In the genomic region with DNA sequence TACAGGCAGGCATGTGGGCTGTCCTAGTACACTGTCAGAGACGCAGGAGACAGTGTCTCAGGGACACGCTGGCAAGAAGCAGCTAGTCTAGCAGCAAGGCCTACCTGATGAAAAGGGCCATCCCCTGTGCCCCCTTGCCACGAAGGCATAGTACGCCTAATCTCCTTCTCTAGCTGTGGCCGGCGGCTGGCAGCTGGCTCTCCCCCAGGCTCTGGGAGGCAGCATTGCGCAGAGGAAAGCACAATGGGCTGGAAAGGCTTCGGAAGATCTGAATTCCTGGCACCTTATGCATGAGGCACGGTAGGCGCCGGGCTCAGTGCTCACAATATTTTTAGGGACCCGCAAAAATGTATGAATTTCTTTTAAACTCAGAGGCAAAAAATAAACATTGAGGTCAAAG, we compare ENCODE assay signal across 13 cellular contexts. TPM values are rescaled to one million over a fixed set of nuclear protein-coding genes. Genes with fewer than 3 reads are reported as not detected.
DNase-seq lines count a peak whose midpoint lies in the region; ATAC-seq, FAIRE-seq and TF ChIP-seq lines count a peak whose summit lies in the region.
"Had no signal": no experiment of that assay in that cellular context is flagged by ENCODE, and none has a peak within 500 bp of the region (broad histone marks: within the 10 kb centered on the region; RNA-seq: fewer than 3 reads in every experiment).

No MANE protein-coding gene starts in this region.

- peak in 52 of 56 donors; percentile 26 to 76 (median 52) for TF ChIP-seq CTCF in dorsolateral prefrontal cortex (IDR thresholded peaks at IDR 0.05 in 54 of 56, conservative IDR thresholded peaks at IDR 0.05 in 2 of 56; ENCODE audit: low read depth in 1 of 56, partially characterized antibody in 56 of 56)

- DNase-seq in Right ventricle myocardium superior (peak; percentile 60), cardiac septum (ENCODE audit: low spot score) (no peak), dorsolateral prefrontal cortex (peak; percentile 55 to 84 (median 76)), left lobe of liver (ENCODE audit: low spot score) (peak; percentile 50), foreskin melanocyte (no peak), GM12891 (ENCODE audit: insufficient read length, low spot score) (no peak), germinal center (ENCODE audit: low spot score) (no peak)
- DNase-seq in central memory CD4-positive, alpha-beta T cell: no peak
- DNase-seq: activated T-cell treated with anti-CD3 and anti-CD28 coated beads, Interleukin-2, amount 50 U/mL, for 1 hour; CD4-positive, CD25-positive, alpha-beta regulatory T cell; SIG-M5 had no signal

- TF ChIP-seq POLR2A in GM12891 (IDR thresholded peaks at IDR 0.05; ENCODE audit: low read depth, low read length): no peak

- H3K27ac ChIP-seq in dorsolateral prefrontal cortex: peak overlapping the region in 27 of 59 donors; percentile 4 to 91 (median 42)
- H3K27ac ChIP-seq: gastroesophageal sphincter had no signal

- intact Hi-C loops in Right ventricle myocardium superior (cut with DNase I) (no loop called here), cardiac septum (cut with DNase I) (no loop called here), dorsolateral prefrontal cortex (cut with DNase I) (loop anchor here (5.0 to 10.0 kb wide), 3 partner anchors 90 to 180 kb away; partner anchors contain the start of genes RDH11 (in 1 of the 2) and VTI1B (in 1 of the 2))

- no peaks in the 10 kb centered on the region for H3K27me3 ChIP-seq in dorsolateral prefrontal cortex

- ATAC-seq in Right ventricle myocardium superior (ENCODE audit: poor library complexity) (peak; percentile 84), left lobe of liver (peak; percentile 67)
- ATAC-seq: gastroesophageal sphincter had no signal

- no peak for FAIRE-seq in GM12891 (lab: Jason Lieb, UNC)

- H3K4me3 ChIP-seq in dorsolateral prefrontal cortex: peak overlapping the region in 28 of 59 donors; percentile 3 to 42 (median 18)
- H3K4me3 ChIP-seq: gastroesophageal sphincter, smooth muscle cell had no signal

TF ChIP-seq in GM12891, 5 proteins besides CTCF, POLR2A, EP300 and RAD21:
- no peak for TF ChIP-seq POLR2AphosphoS5 (IDR thresholded peaks at IDR 0.05; ENCODE audit: low read depth, low read length)
- TF ChIP-seq POU2F2 (IDR thresholded peaks at IDR 0.05; ENCODE audit: low read depth, low read length): no peak
- TF ChIP-seq TAF1 (IDR thresholded peaks at IDR 0.05; ENCODE audit: low read depth, low read length): no peak
- no peak for TF ChIP-seq PAX5 (IDR thresholded peaks at IDR 0.05; ENCODE audit: insufficient read depth, low read length, severe bottlenecking)
- TF ChIP-seq SPI1 (IDR thresholded peaks at IDR 0.05; ENCODE audit: low read depth, low read length): no peak

RNA-seq across cellular contexts. Expression of gene PLEKHH1, which starts 16.0 kb away (rescaled TPM):
- total RNA-seq in Right ventricle myocardium superior (4.4 TPM), cardiac septum (2.6 TPM), dorsolateral prefrontal cortex (100 to 1,000 TPM in 105 of 120 experiments, 10 to 100 TPM in 15; 42.5 to 965 (median 248) TPM), left lobe of liver (2.9 TPM)
- 0.69 TPM for polyA plus RNA-seq in GM12891 (2012; ENCODE audit: low read depth, missing spikeins)

RNA-seq across cellular contexts. Expression of gene TMEM229B, which starts 28.6 kb away (rescaled TPM):
- total RNA-seq in Right ventricle myocardium superior (2.3 TPM), cardiac septum (1.6 TPM), dorsolateral prefrontal cortex (10 to 100 TPM; 11.6 to 46.8 (median 28.2) TPM), left lobe of liver (0.93 TPM)
- 0.85 TPM for polyA plus RNA-seq in GM12891 (2012; ENCODE audit: low read depth, missing spikeins)

Comparison
In these comparisons a context has a peak if more than half of its experiments do, and no peak if none do; other contexts are left out.
1. DNase-seq: peak in Right ventricle myocardium superior (single experiment), dorsolateral prefrontal cortex (10 of 10) and left lobe of liver (single experiment); none in cardiac septum (single experiment), central memory CD4-positive, alpha-beta T cell (single experiment), foreskin melanocyte (single experiment), GM12891 (single experiment) and germinal center (single experiment).
2. intact Hi-C loops: an anchor here in dorsolateral prefrontal cortex (5.0 to 10.0 kb wide); none called in Right ventricle myocardium superior and cardiac septum.